ENCODE assay signal across 23 cellular contexts in genomic region chr9:127667906-127668305, GRCh38.
"Had no signal": no experiment of that assay in that cellular context is flagged by ENCODE, and none has a peak within 500 bp of the region (broad histone marks: within the 10 kb centered on the region; RNA-seq: fewer than 3 reads in every experiment).

No MANE protein-coding gene starts in this region.

- DNase-seq: activated B cell treated with CpG ODN at 0.5 μM for 24 hours; activated CD4-positive, alpha-beta T cell treated with anti-CD3 and anti-CD28 coated beads for 1 hour; activated CD4-positive, alpha-beta T cell treated with anti-CD3 and anti-CD28 coated beads, Interleukin-2, amount 10 ng/mL, durations not matched to agents 24 days and 14 days; activated CD4-positive, alpha-beta T cell treated with anti-CD3 and anti-CD28 coated beads, Interleukin-2, amount 50 U/mL, for 48 hours; activated CD8-positive, alpha-beta memory T cell treated with anti-CD3 and anti-CD28 coated beads, Interleukin-2, amount 10 ng/mL, durations not matched to agents 7 days and 5 days; activated effector memory CD4-positive, alpha-beta T cell treated with Interleukin-2 at 50 U/mL for 16 hours; activated naive CD4-positive, alpha-beta T cell; activated T-cell treated with anti-CD3 and anti-CD28 coated beads, Interleukin-2, amount 50 U/mL, for 24 hours; caudate nucleus; Karpas-422; MM.1S; NCI-H1105; NCI-H1436; NCI-H187 treated with DMSO at 0.1 percent for 48 hours; NCI-H2081 treated with DMSO at 0.1 percent for 48 hours; NCI-H446; NCI-H524; Peyer's patch; Right ventricle myocardium superior had no signal

- FAIRE-seq: K562 had no signal

- H3K27ac ChIP-seq: RWPE1, SJSA1 had no signal

- H3K36me3 ChIP-seq: breast epithelium had no signal

- H3K27me3 ChIP-seq: breast epithelium, Peyer's patch, SJSA1 had no signal

- H3K4me1 ChIP-seq: breast epithelium, Peyer's patch had no signal

- H3K4me3 ChIP-seq: breast epithelium, K562, Peyer's patch, SJSA1 had no signal

- H3K9me3 ChIP-seq: breast epithelium, Peyer's patch, SJSA1 had no signal
